26 cellular contexts compared by ENCODE assay signal in genomic region chr7:2883101-2883500, GRCh38.
"Had no signal": no experiment of that assay in that cellular context is flagged by ENCODE, and none has a peak within 500 bp of the region (broad histone marks: within the 10 kb centered on the region; RNA-seq: fewer than 3 reads in every experiment).

No MANE protein-coding gene starts in this region.

- H3K4me3 Mint-ChIP-seq: immature natural killer cell; mesothelial cell of epicardium; naive B cell; natural killer cell; nephron progenitor cell; stimulated activated effector memory CD8-positive, alpha-beta T cell treated with anti-CD3 and anti-CD28 coated beads, Interleukin-12 subunit alpha, Interleukin-12 subunit beta, amount 100 ng/mL, for 72 hours; stimulated activated naive CD8-positive, alpha-beta T cell treated with anti-CD3 and anti-CD28 coated beads, Interleukin-15, amount 100 ng/mL, for 72 hours; type B pancreatic cell had no signal

- H3K27me3 Mint-ChIP-seq: stimulated activated naive CD8-positive, alpha-beta T cell treated with anti-CD3 and anti-CD28 coated beads, Interleukin-15, amount 100 ng/mL, for 72 hours; type B pancreatic cell had no signal

- H3K9ac ChIP-seq: parathyroid adenoma had no signal

- H3K4me3 ChIP-seq: left lung, lower lobe of right lung, right atrium auricular region, sigmoid colon, spleen, tibial nerve, uterus had no signal

- H3K36me3 Mint-ChIP-seq: immature natural killer cell; mesothelial cell of epicardium; naive B cell; natural killer cell; stimulated activated effector memory CD8-positive, alpha-beta T cell treated with anti-CD3 and anti-CD28 coated beads, Interleukin-12 subunit alpha, Interleukin-12 subunit beta, amount 100 ng/mL, for 72 hours; type B pancreatic cell had no signal

- H2AFZ ChIP-seq: parathyroid adenoma had no signal

- DNase-seq: hypothalamus; immature natural killer cell; kidney; left colon; left lung; lower lobe of right lung; mammary epithelial cell; mesendoderm; naive B cell; natural killer cell; nephron progenitor cell; sigmoid colon; small intestine; spleen; stimulated activated CD4-positive, alpha-beta T cell treated with anti-CD3 and anti-CD28 coated beads, Interleukin-4, amount 100 ng/mL, for 24 hours; stimulated activated naive CD4-positive, alpha-beta T cell treated with Interleukin-2 at 50 U/mL for 16 hours; stimulated activated naive CD8-positive, alpha-beta T cell treated with anti-CD3 and anti-CD28 coated beads, Interleukin-15, amount 100 ng/mL, for 72 hours; substantia nigra; uterus had no signal

- ATAC-seq: left lung; lower lobe of right lung; natural killer cell; stimulated activated effector memory CD8-positive, alpha-beta T cell treated with anti-CD3 and anti-CD28 coated beads, Interleukin-12 subunit alpha, Interleukin-12 subunit beta, amount 100 ng/mL, for 72 hours; stimulated activated naive CD8-positive, alpha-beta T cell treated with anti-CD3 and anti-CD28 coated beads, Interleukin-15, amount 100 ng/mL, for 72 hours had no signal

- H3K27ac Mint-ChIP-seq: immature natural killer cell, mesothelial cell of epicardium, naive B cell, natural killer cell had no signal

- H3K27ac ChIP-seq: left lung, lower lobe of right lung, parathyroid adenoma, right atrium auricular region, sigmoid colon, spleen, tibial nerve had no signal

- H3K27me3 ChIP-seq: right atrium auricular region, sigmoid colon, spleen, tibial nerve, uterus had no signal

- H3K79me2 ChIP-seq: parathyroid adenoma had no signal

- H3K9me3 ChIP-seq: left lung, lower lobe of right lung, right atrium auricular region, sigmoid colon, spleen, tibial nerve, uterus had no signal

- H3K4me1 ChIP-seq: left lung, lower lobe of right lung, parathyroid adenoma, right atrium auricular region had no signal

- H3K36me3 ChIP-seq: left lung, lower lobe of right lung, right atrium auricular region, sigmoid colon, spleen, tibial nerve, uterus had no signal

- H3K9me3 Mint-ChIP-seq: immature natural killer cell; mesothelial cell of epicardium; naive B cell; natural killer cell; nephron progenitor cell; stimulated activated effector memory CD8-positive, alpha-beta T cell treated with anti-CD3 and anti-CD28 coated beads, Interleukin-12 subunit alpha, Interleukin-12 subunit beta, amount 100 ng/mL, for 72 hours; stimulated activated naive CD8-positive, alpha-beta T cell treated with anti-CD3 and anti-CD28 coated beads, Interleukin-15, amount 100 ng/mL, for 72 hours; type B pancreatic cell had no signal

- FAIRE-seq: islet of Langerhans, kidney, small intestine had no signal
